In the genomic region with DNA sequence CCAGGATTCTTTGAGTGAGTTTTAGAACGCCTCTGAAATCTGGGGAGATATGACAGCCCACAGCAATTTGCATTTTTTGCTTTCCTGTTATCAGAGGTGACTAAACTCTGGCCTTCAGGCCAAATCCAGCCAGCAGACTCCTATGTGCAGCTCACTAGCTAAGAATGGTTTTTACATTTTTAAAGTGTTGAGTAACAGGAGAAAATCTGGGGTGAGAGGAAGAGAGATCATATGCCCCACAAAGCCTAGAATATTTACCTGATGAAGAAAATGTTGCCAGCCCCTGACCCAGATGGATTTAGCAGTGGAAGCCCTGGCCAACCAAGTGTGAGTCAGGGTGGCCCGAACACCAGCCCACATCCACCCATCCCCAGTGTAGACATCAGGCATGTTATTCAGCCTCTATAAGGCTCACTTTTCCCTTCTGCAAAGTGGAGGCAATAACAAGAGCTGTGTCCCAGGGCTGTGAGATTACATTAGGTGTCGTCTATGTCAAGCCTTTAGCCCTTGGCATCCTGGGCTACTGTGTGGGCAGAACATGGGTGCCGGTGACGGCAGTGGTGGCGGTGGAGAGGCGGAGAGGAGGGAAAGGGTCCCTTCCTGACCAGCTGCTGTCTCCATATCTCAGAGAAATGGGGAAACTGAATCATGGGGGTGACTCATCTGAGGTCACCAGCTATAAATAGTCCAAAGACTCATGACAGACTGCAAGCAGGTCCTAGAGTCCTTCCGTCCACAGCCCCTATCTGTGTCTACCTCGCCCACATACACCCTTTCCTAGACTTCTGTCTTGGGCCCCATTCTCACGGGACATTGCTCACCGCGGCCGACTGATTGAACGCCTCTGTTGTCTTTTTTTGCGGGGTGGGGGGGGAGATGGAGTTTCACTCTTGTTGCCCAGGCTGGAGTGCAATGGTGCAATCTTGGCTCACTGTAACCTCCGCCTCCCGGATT, we compare ENCODE assay signal across 8 cellular contexts. TPM values are rescaled to one million over a fixed set of nuclear protein-coding genes. Genes with fewer than 3 reads are reported as not detected.
DNase-seq lines count a peak whose midpoint lies in the region; FAIRE-seq and TF ChIP-seq lines count a peak whose summit lies in the region.

No MANE protein-coding gene starts in this region.

- H3K4me3 Mint-ChIP-seq in HFFc6: peak overlapping the region; percentile 79

- H3K27ac Mint-ChIP-seq in HFFc6: peak overlapping the region; percentile 99

- no peaks in the 10 kb centered on the region for H3K36me3 Mint-ChIP-seq in HFFc6 (ENCODE audit: low read depth)

- FAIRE-seq in D721Med (lab: Jason Lieb, UNC): no peak

- no peak overlapping the region for H3K4me3 ChIP-seq in skin epidermis

- peak overlapping the region; percentile 3 to 91 (median 67) for H3K27ac ChIP-seq in skin epidermis

- H3K27me3 Mint-ChIP-seq in HFFc6 (ENCODE audit: insufficient read depth): no peaks in the 10 kb centered on the region; the same call in 1 of the 2 replicates

- TF ChIP-seq POLR2A in GM10847 (IDR thresholded peaks at IDR 0.05; ENCODE audit: extremely low read depth, insufficient read length): peak; percentile 3

- no peaks in the 10 kb centered on the region for H3K9me3 Mint-ChIP-seq in HFFc6

- H3K4me1 Mint-ChIP-seq in HFFc6 (ENCODE audit: low read depth): peaks cover 46% of the 10 kb centered on the region

- no peak for TF ChIP-seq CTCF in HFFc6 (IDR thresholded peaks at IDR 0.05)
- no peak for TF ChIP-seq CTCF in D721Med (IDR thresholded peaks at IDR 0.05; ENCODE audit: insufficient read depth, missing control alignments)

- DNase-seq in HFFc6 (peak; percentile 96), NOMO-1 treated with DMSO at 0.1 percent for 48 hours (lab: John Stamatoyannopoulos, UW; ENCODE audit: unreplicated experiment) (peak; percentile 94), activated T-helper 1 cell treated with Interleukin-2 at 50 U/mL for 16 hours (ENCODE audit: low read depth) (peak; percentile 4), glomerular visceral epithelial cell (ENCODE audit: extremely low spot score) (peak; percentile 90), DMS79 (lab: John Stamatoyannopoulos, UW) (no peak), D721Med (ENCODE audit: insufficient read length, low spot score) (no peak)

RNA-seq across cellular contexts. Expression of a gene that starts 32.6 kb away (rescaled TPM):
- 10 to 100 TPM; 43.2 to 72.6 (median 46.4) TPM for total RNA-seq in HFFc6 (2021; fragmentation: NEBNext Ultra II Directional; extraction: Animal tissue kit (Norgen Biotek cat#: 25700))

RNA-seq across cellular contexts. Expression of a gene that starts 43.1 kb away (rescaled TPM):
- total RNA-seq in HFFc6 (2021; fragmentation: NEBNext Ultra II Directional; extraction: Animal tissue kit (Norgen Biotek cat#: 25700)): under 1 TPM; 0.02 to 0.25 (median 0.10) TPM

Comparison
In these comparisons a context has a peak if more than half of its experiments do, and no peak if none do; other contexts are left out.
1. DNase-seq: peak in HFFc6 (single experiment), NOMO-1 treated with DMSO at 0.1 percent for 48 hours (single experiment), activated T-helper 1 cell treated with Interleukin-2 at 50 U/mL for 16 hours (single experiment) and glomerular visceral epithelial cell (single experiment); none in DMS79 (single experiment) and D721Med (single experiment).